In genomic region chr2:117850461-117850860, GRCh38 we compare ENCODE assay signal across 16 cellular contexts. TPM values are rescaled to one million over a fixed set of nuclear protein-coding genes. Genes with fewer than 3 reads are reported as not detected.
DNase-seq lines count a peak whose midpoint lies in the region; ATAC-seq, FAIRE-seq and TF ChIP-seq lines count a peak whose summit lies in the region.
"Had no signal": no experiment of that assay in that cellular context is flagged by ENCODE, and none has a peak within 500 bp of the region (broad histone marks: within the 10 kb centered on the region; RNA-seq: fewer than 3 reads in every experiment).

No MANE protein-coding gene starts in this region.

- H2AFZ ChIP-seq in H1 (ENCODE audit: low read length): peak overlapping the region; percentile 73
- H2AFZ ChIP-seq: GM23248 had no signal

- WGBS in H1 (ENCODE audit: extremely low coverage in 1 of 2, insufficient coverage in 1 of 2, insufficient read length in 1 of 2, insufficient replicate concordance in 2 of 2, low coverage in 1 of 2, low lambda C conversion rate in 2 of 2, missing lambda C conversion rate in 1 of 2), 2 experiments: 41% methylated on average over 4 of the region's 4 CpGs; no CpG with 5 or more reads in 1 of the 2 experiments

- CTCF ChIA-PET in H1 (lab: Charles Lee; ENCODE audit: partially characterized antibody): interaction anchor here (1.7 to 4.7 kb wide), 3 partner anchors 8 to 117 kb away, joined by 5 to 19 read pairs (median 14); no protein-coding TSS in a partner anchor

- no peak overlapping the region for H4K5ac ChIP-seq in H1 (ENCODE audit: insufficient read length, low read depth, low read length)

- H3K4me3 ChIP-seq in H1 (ENCODE audit: extremely low read depth in 1 of 4, insufficient read depth in 2 of 4, low read depth in 3 of 4, low read length in 4 of 4): peak overlapping the region in 1 of 4 experiments; percentile 46; a peak in 1 of 8 replicates
- no peak overlapping the region for H3K4me3 ChIP-seq in left ventricle myocardium inferior
- H3K4me3 ChIP-seq: GM23248 had no signal

- no peak overlapping the region for H2BK120ac ChIP-seq in H1 (replicated peaks; ENCODE audit: low read depth, low read length)

- no peak overlapping the region for H2BK12ac ChIP-seq in H1 (ENCODE audit: low read depth, low read length)

- H4K8ac ChIP-seq in H1 (ENCODE audit: extremely low read depth, insufficient read depth, low read length): no peak overlapping the region

- H3K4ac ChIP-seq in H1 (replicated peaks; ENCODE audit: insufficient read length, low read depth, low read length): no peak overlapping the region

- no peak for TF ChIP-seq RAD21 in H1 (IDR thresholded peaks at IDR 0.05 in 1 of 2, conservative IDR thresholded peaks at IDR 0.05 in 1 of 2; ENCODE audit: low read depth in 2 of 2, low read length in 2 of 2)

- no peak for FAIRE-seq in H1 (lab: Jason Lieb, UNC)
- FAIRE-seq: D721Med had no signal

- peaks cover 6% of the 10 kb centered on the region for H3K36me3 Mint-ChIP-seq in memory B cell
- H3K36me3 Mint-ChIP-seq: CD14-positive monocyte; CD8-positive, alpha-beta T cell had no signal

- H3K56ac ChIP-seq in H1 (replicated peaks; ENCODE audit: insufficient read length, low read depth, low read length): no peak overlapping the region

- POLR2A ChIA-PET in H1 (lab: Charles Lee; ENCODE audit: partially characterized antibody): interaction anchor here (0.9 to 2.4 kb wide), 5 partner anchors 8 to 16 kb away, joined by 3 to 24 read pairs (median 6); no protein-coding TSS in a partner anchor

- H3K9me3 ChIP-seq in H1 (ENCODE audit: insufficient read depth in 2 of 2, low read depth in 1 of 2, low read length in 1 of 2): peaks cover 3 to 6% of the 10 kb centered on the region in 2 experiments; a peak in 1 of 4 replicates
- no peaks in the 10 kb centered on the region for H3K9me3 ChIP-seq in left ventricle myocardium inferior (replicated peaks)

- peaks cover 26% of the 10 kb centered on the region for H3K27me3 Mint-ChIP-seq in memory B cell

- intact Hi-C loops in left ventricle myocardium inferior (cut with micrococcal nuclease): no loop called here

- no peak overlapping the region for H4K91ac ChIP-seq in H1 (replicated peaks; ENCODE audit: insufficient read length, low read length)

- peaks cover 0 to 11% (median 4%) of the 10 kb centered on the region in 4 experiments; a peak in 6 of 7 replicates for H3K4me1 ChIP-seq in H1 (replicated peaks in 1 of 4; ENCODE audit: control insufficient read depth in 3 of 4, insufficient read depth in 4 of 4, low read length in 3 of 4)
- no peaks in the 10 kb centered on the region for H3K4me1 ChIP-seq in left ventricle myocardium inferior

- H2BK5ac ChIP-seq in H1 (ENCODE audit: low read depth, low read length): no peak overlapping the region

- H3K79me1 ChIP-seq in H1 (ENCODE audit: low read depth, low read length): no peaks in the 10 kb centered on the region

- no peak overlapping the region for H2AK5ac ChIP-seq in H1 (ENCODE audit: low read depth, low read length)

- no peak overlapping the region for H3K9ac ChIP-seq in H1 (replicated peaks in 1 of 4; ENCODE audit: extremely low read depth in 1 of 4, low read depth in 3 of 4, low read length in 3 of 4)
- H3K9ac ChIP-seq: GM23248 had no signal

- H3K9me3 Mint-ChIP-seq in memory B cell: peaks cover 4% of the 10 kb centered on the region
- H3K9me3 Mint-ChIP-seq: CD8-positive, alpha-beta T cell had no signal

- DNase-seq in DMS 273 (lab: John Stamatoyannopoulos, UW; ENCODE audit: unreplicated experiment) (peak; percentile 36), DMS 273 treated with DMSO at 0.1 percent for 48 hours (lab: John Stamatoyannopoulos, UW) (no peak), H1 (ENCODE audit: low read depth in 1 of 2, low spot score in 2 of 2) (peak in 1 of 2 experiments; percentile 39), memory B cell (ENCODE audit: low spot score in 2 of 2) (no peak), NCI-H2107 treated with DMSO at 0.1 percent for 48 hours (lab: John Stamatoyannopoulos, UW; ENCODE audit: unreplicated experiment) (no peak), NCI-H446 (lab: John Stamatoyannopoulos, UW) (no peak), left ventricle myocardium inferior (no peak)
- DNase-seq: CD8-positive, alpha-beta T cell; COR-L47; DMS53; GF-D8; GM23248 had no signal

- H3K23me2 ChIP-seq in H1 (ENCODE audit: low read depth, low read length): no peaks in the 10 kb centered on the region

- H3K18ac ChIP-seq in H1 (ENCODE audit: extremely low read depth, low read length): no peak overlapping the region

- H3K79me2 ChIP-seq in H1 (ENCODE audit: control insufficient read depth in 1 of 2, insufficient read depth in 2 of 2, low read length in 2 of 2): no peaks in the 10 kb centered on the region

- no peak overlapping the region for H3K23ac ChIP-seq in H1 (ENCODE audit: insufficient read length)

- TF ChIP-seq CTCF in H1 (IDR thresholded peaks at IDR 0.05; ENCODE audit: control extremely low read depth in 1 of 3, insufficient read depth in 1 of 3, low read depth in 1 of 3, low read length in 3 of 3): no peak
- TF ChIP-seq CTCF in left ventricle myocardium inferior (IDR thresholded peaks at IDR 0.05; ENCODE audit: borderline replicate concordance): no peak

- H2BK20ac ChIP-seq in H1 (ENCODE audit: low read length): no peak overlapping the region

- H3K36me3 ChIP-seq in H1 (ENCODE audit: control insufficient read depth in 2 of 4, insufficient read depth in 4 of 4, low read length in 3 of 4) (no peaks in the 10 kb centered on the region), left ventricle myocardium inferior (no peaks in the 10 kb centered on the region)

- ATAC-seq in memory B cell (ENCODE audit: low read depth) (no peak), GM18868 (IDR thresholded peaks at IDR 0.05; ENCODE audit: unreplicated experiment) (no peak)
- ATAC-seq: CD8-positive, alpha-beta T cell had no signal

- peak overlapping the region; percentile 12 for H3K27ac Mint-ChIP-seq in memory B cell
- H3K27ac Mint-ChIP-seq: CD14-positive monocyte; CD8-positive, alpha-beta T cell had no signal

- no peak overlapping the region for H2BK15ac ChIP-seq in H1 (ENCODE audit: low read length)

- no peak for TF ChIP-seq POLR2A in H1 (IDR thresholded peaks at IDR 0.05; ENCODE audit: control extremely low read depth in 1 of 2, low read depth in 2 of 2, low read length in 2 of 2)

- H3K4me2 ChIP-seq in H1 (ENCODE audit: insufficient read depth in 1 of 2, low read depth in 2 of 2, low read length in 2 of 2): peak overlapping the region; percentile 53 to 55

- no peak for TF ChIP-seq EP300 in H1 (IDR thresholded peaks at IDR 0.05; ENCODE audit: borderline replicate concordance in 1 of 2, low read depth in 2 of 2, low read length in 2 of 2)

- H3K4me3 Mint-ChIP-seq in memory B cell: no peak overlapping the region
- H3K4me3 Mint-ChIP-seq: CD8-positive, alpha-beta T cell had no signal

- no peaks in the 10 kb centered on the region for H4K20me1 ChIP-seq in H1 (replicated peaks in 1 of 2; ENCODE audit: control insufficient read depth in 1 of 2, insufficient read depth in 2 of 2, low read length in 2 of 2)

- no peaks in the 10 kb centered on the region for H3K27me3 ChIP-seq in H1 (replicated peaks in 1 of 4; ENCODE audit: control insufficient read depth in 3 of 4, extremely low read depth in 1 of 4, insufficient read depth in 3 of 4, low read length in 3 of 4)
- peaks cover 94% of the 10 kb centered on the region for H3K27me3 ChIP-seq in left ventricle myocardium inferior (ENCODE audit: low read depth)

- no peaks in the 10 kb centered on the region for H3K4me1 Mint-ChIP-seq in memory B cell
- H3K4me1 Mint-ChIP-seq: CD14-positive monocyte had no signal

- H3K14ac ChIP-seq in H1 (ENCODE audit: insufficient read length): no peak overlapping the region

- H3K27ac ChIP-seq in H1 (ENCODE audit: low read depth, low read length) (no peak overlapping the region), left ventricle myocardium inferior (replicated peaks) (no peak overlapping the region)
- H3K27ac ChIP-seq: 22Rv1, GM23248 had no signal

TF ChIP-seq in H1, 55 proteins besides CTCF, POLR2A, EP300 and RAD21 (continues in another document):
- no peak for TF ChIP-seq SP4 (IDR thresholded peaks at IDR 0.05; ENCODE audit: low read length)
- TF ChIP-seq SIN3A (conservative IDR thresholded peaks at IDR 0.05 in 1 of 2, IDR thresholded peaks at IDR 0.05 in 1 of 2; ENCODE audit: low read depth in 1 of 2, low read length in 2 of 2): no peak
- TF ChIP-seq JUN (IDR thresholded peaks at IDR 0.05; ENCODE audit: low read depth, low read length): no peak
- no peak for TF ChIP-seq CTBP2 (IDR thresholded peaks at IDR 0.05; ENCODE audit: borderline replicate concordance, insufficient read depth, insufficient read length, low read length)
- TF ChIP-seq POLR2AphosphoS5 (IDR thresholded peaks at IDR 0.05; ENCODE audit: low read depth, low read length): no peak
- no peak for TF ChIP-seq CHD2 (IDR thresholded peaks at IDR 0.05; ENCODE audit: low read length)
- no peak for TF ChIP-seq GABPA (IDR thresholded peaks at IDR 0.05; ENCODE audit: borderline replicate concordance, insufficient read depth, low read length)
- no peak for TF ChIP-seq NRF1 (IDR thresholded peaks at IDR 0.05; ENCODE audit: low read depth, low read length)
- TF ChIP-seq SP2 (IDR thresholded peaks at IDR 0.05; ENCODE audit: low read length): no peak
- no peak for TF ChIP-seq SUZ12 (IDR thresholded peaks at IDR 0.05; ENCODE audit: low read length)
- no peak for TF ChIP-seq POU5F1 (IDR thresholded peaks at IDR 0.05; ENCODE audit: low read depth, low read length)
- no peak for TF ChIP-seq TAF7 (optimal IDR thresholded peaks at IDR 0.05; ENCODE audit: borderline replicate concordance, low read depth, low read length)
- TF ChIP-seq PHF8 (conservative IDR thresholded peaks at IDR 0.05; ENCODE audit: low read depth, low read length): no peak
- no peak for TF ChIP-seq KDM1A (IDR thresholded peaks at IDR 0.05; ENCODE audit: borderline replicate concordance, low read length)
- TF ChIP-seq, protein P1, sequence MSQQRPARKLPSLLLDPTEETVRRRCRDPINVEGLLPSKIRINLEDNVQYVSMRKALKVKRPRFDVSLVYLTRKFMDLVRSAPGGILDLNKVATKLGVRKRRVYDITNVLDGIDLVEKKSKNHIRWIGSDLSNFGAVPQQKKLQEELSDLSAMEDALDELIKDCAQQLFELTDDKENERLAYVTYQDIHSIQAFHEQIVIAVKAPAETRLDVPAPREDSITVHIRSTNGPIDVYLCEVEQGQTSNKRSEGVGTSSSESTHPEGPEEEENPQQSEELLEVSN (IDR thresholded peaks at IDR 0.05): no peak

RNA-seq across cellular contexts. Expression of gene DDX18, which starts 36.0 kb away (rescaled TPM):
- total RNA-seq in H1 (2021; fragmentation: NEBNext Ultra II Directional; extraction: Animal tissue kit (Norgen Biotek cat#: 25700)): 111 and 119 TPM in 2 replicates
- 21.2 and 31.3 TPM in 2 replicates for polyA plus RNA-seq in H1 (2011; rRNA removed)
- 47.3 TPM for polyA plus RNA-seq in H1 (2011; cell fraction: cytosol; rRNA removed)
- 48.3 TPM for polyA plus RNA-seq in H1 (2011; cell fraction: nucleus; rRNA removed)
- 62.6 to 111 TPM (median 75.6 TPM) in 4 replicates for polyA plus RNA-seq in H1 (2012, experiment 1 of 2)
- 5.1 TPM for polyA plus RNA-seq in H1 (2012, experiment 2 of 2)
- 105 TPM for polyA plus RNA-seq in H1 (2013, experiment 1 of 2)
- 106 TPM for polyA plus RNA-seq in H1 (2013, experiment 2 of 2)
- polyA minus RNA-seq in H1 (2011; rRNA and poly(A)+ RNA removed): 87.8 and 166 TPM in 2 replicates
- polyA minus RNA-seq in H1 (2011; cell fraction: cytosol; rRNA and poly(A)+ RNA removed): 28.3 TPM
- 103 TPM for polyA minus RNA-seq in H1 (2011; cell fraction: nucleus; rRNA and poly(A)+ RNA removed)
- total RNA-seq in left ventricle myocardium inferior: 25.5 TPM
